Comparison of ENCODE assay signal across 21 cellular contexts in the genomic region with DNA sequence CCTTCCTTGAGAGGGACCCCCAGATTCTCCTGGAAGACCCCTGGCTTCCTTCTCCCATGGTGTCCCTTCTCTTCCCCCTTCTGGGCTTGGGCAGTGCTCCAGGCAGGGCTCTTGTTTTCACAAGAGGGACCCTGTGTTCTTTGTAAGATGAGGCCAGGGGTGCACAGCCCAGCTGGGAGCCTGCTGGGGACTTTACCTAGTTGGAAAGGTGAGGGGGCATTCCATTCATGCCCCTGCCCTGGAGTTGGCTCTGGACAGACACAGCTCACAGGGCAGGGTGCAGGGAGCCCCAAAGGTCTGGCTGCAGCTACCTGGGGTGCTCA. TPM values are rescaled to one million over a fixed set of nuclear protein-coding genes. Genes with fewer than 3 reads are reported as not detected.
DNase-seq lines count a peak whose midpoint lies in the region; ATAC-seq, FAIRE-seq and TF ChIP-seq lines count a peak whose summit lies in the region.
"Had no signal": no experiment of that assay in that cellular context is flagged by ENCODE, and none has a peak within 500 bp of the region (broad histone marks: within the 10 kb centered on the region; RNA-seq: fewer than 3 reads in every experiment).

No MANE protein-coding gene starts in this region.

- no peak for TF ChIP-seq CTCF in HEK293 (tag by site-specific recombination; IDR thresholded peaks at IDR 0.05)
- no peak for TF ChIP-seq CTCF in OCI-LY7 (conservative IDR thresholded peaks at IDR 0.05; ENCODE audit: low read length)
- no peak for TF ChIP-seq CTCF in osteoblast (IDR thresholded peaks at IDR 0.05; ENCODE audit: extremely low read depth, low read depth, low read length)

- H3K79me2 ChIP-seq in OCI-LY7 (ENCODE audit: insufficient read depth, low read depth, low read length) (no peaks in the 10 kb centered on the region), osteoblast (ENCODE audit: insufficient read depth, low read length) (no peaks in the 10 kb centered on the region)

- DNase-seq in OCI-LY7 (ENCODE audit: low spot score), result no peak
- DNase-seq in osteoblast (ENCODE audit: insufficient read length, low spot score, missing footprints), result no peak
- no peak for DNase-seq in urothelium cell line (ENCODE audit: low spot score)
- DNase-seq in effector memory CD4-positive, alpha-beta T cell, result no peak
- DNase-seq: BE2C; CD4-positive, CD25-positive, alpha-beta regulatory T cell; EL; GF-D8; NCI-H1417 treated with DMSO at 0.1 percent for 48 hours; NCI-H187; NCI-H446; NCI-H526; PC-3; SHP77 treated with DMSO at 0.1 percent for 48 hours; SW 1271 had no signal

- no peaks in the 10 kb centered on the region for H4K20me1 ChIP-seq in OCI-LY7 (ENCODE audit: insufficient read depth, low read length)
- H4K20me1 ChIP-seq in osteoblast (ENCODE audit: insufficient read depth, low read length), result no peaks in the 10 kb centered on the region

- H3K4me3 ChIP-seq in HEK293 (ENCODE audit: low read depth, low read length), result no peak overlapping the region
- no peak overlapping the region for H3K4me3 ChIP-seq in OCI-LY7 (ENCODE audit: low read depth, low read length, poor library complexity, severe bottlenecking)
- no peak overlapping the region for H3K4me3 ChIP-seq in osteoblast (ENCODE audit: insufficient read depth, low read length)
- no peak overlapping the region for H3K4me3 ChIP-seq in effector memory CD4-positive, alpha-beta T cell (ENCODE audit: insufficient read depth, low read depth, low read length, poor library complexity, severe bottlenecking)
- H3K4me3 ChIP-seq: A549, SK-N-MC had no signal

- intact Hi-C loops in OCI-LY7 (cut with micrococcal nuclease; ENCODE audit: unreplicated experiment), result no loop called here

- no peaks in the 10 kb centered on the region for H3K9me2 ChIP-seq in OCI-LY7 (ENCODE audit: insufficient read depth, low read length)

- H3K36me3 ChIP-seq in HEK293 (ENCODE audit: control insufficient read depth in 2 of 2, insufficient read depth in 1 of 2, low read length in 2 of 2) (no peaks in the 10 kb centered on the region), OCI-LY7 (ENCODE audit: insufficient read depth, low read length) (no peaks in the 10 kb centered on the region), osteoblast (ENCODE audit: insufficient read depth, low read length) (peaks cover 86% of the 10 kb centered on the region)
- H3K36me3 ChIP-seq in effector memory CD4-positive, alpha-beta T cell (ENCODE audit: control insufficient read depth, insufficient read depth, low read length), result no peaks in the 10 kb centered on the region
- H3K36me3 ChIP-seq: BE2C had no signal

- ATAC-seq in GM21619 (IDR thresholded peaks at IDR 0.05; ENCODE audit: unreplicated experiment) (no peak), GM21447 (IDR thresholded peaks at IDR 0.05; ENCODE audit: unreplicated experiment) (no peak)
- ATAC-seq: A549, PC-3 had no signal

- H3K27ac ChIP-seq in HEK293 (ENCODE audit: extremely low read depth, low read depth, low read length), result no peak overlapping the region
- peak overlapping the region; percentile 49 for H3K27ac ChIP-seq in OCI-LY7 (ENCODE audit: low read depth, low read length, poor library complexity, severe bottlenecking)
- H3K27ac ChIP-seq in osteoblast (ENCODE audit: low read depth, low read length), result peak overlapping the region; percentile 53
- H3K27ac ChIP-seq in effector memory CD4-positive, alpha-beta T cell (ENCODE audit: insufficient read depth, low read length, poor library complexity, severe bottlenecking), result no peak overlapping the region
- H3K27ac ChIP-seq: A549, HL-60, SK-N-MC had no signal

- CTCF ChIA-PET in HEK293 (lab: Yijun Ruan, JAX), result no interaction called here
- CTCF ChIA-PET in OCI-LY7 (lab: Charles Lee; ENCODE audit: unreplicated experiment), result interaction anchor here (0.6 to 0.9 kb wide), 4 partner anchors 27 to 189 kb away, joined by 3 to 11 read pairs (median 9); no protein-coding TSS in a partner anchor

- no TSS peak for BruUV-seq in OCI-LY7 (replicated peaks; lab: Mats Ljungman, UMichigan)

- no peaks in the 10 kb centered on the region for H3K9me3 ChIP-seq in HEK293 (ENCODE audit: control insufficient read depth, insufficient read depth, low read depth, low read length)
- H3K9me3 ChIP-seq in OCI-LY7 (ENCODE audit: low read length), result no peaks in the 10 kb centered on the region
- H3K9me3 ChIP-seq in osteoblast (ENCODE audit: low read depth, low read length), result no peaks in the 10 kb centered on the region
- H3K9me3 ChIP-seq in effector memory CD4-positive, alpha-beta T cell (ENCODE audit: control insufficient read depth, low read length), result no peaks in the 10 kb centered on the region
- H3K9me3 ChIP-seq: A549, BE2C had no signal

- POLR2A ChIA-PET in HEK293 (lab: Yijun Ruan, JAX), result no interaction called here
- POLR2A ChIA-PET in OCI-LY7 (lab: Charles Lee), result interaction anchor here (0.5 kb wide), 1 partner anchor 201 kb away, joined by 4 read pairs; no protein-coding TSS in a partner anchor

- H3K4me2 ChIP-seq in OCI-LY7 (ENCODE audit: low read length), result 0 out of 2 replicates have a peak overlapping the region, but pooled peaks have one; percentile 40
- no peak overlapping the region for H3K4me2 ChIP-seq in osteoblast (ENCODE audit: insufficient read depth, low read length)
- H3K4me2 ChIP-seq: A549 had no signal

- FAIRE-seq in urothelium cell line (lab: Jason Lieb, UNC), result peak; percentile 74
- FAIRE-seq: A549 had no signal

- H3K27me3 ChIP-seq in osteoblast (ENCODE audit: insufficient read depth, low read length), result no peaks in the 10 kb centered on the region
- H3K27me3 ChIP-seq in effector memory CD4-positive, alpha-beta T cell (replicated peaks; ENCODE audit: control insufficient read depth, insufficient read depth, low read length, poor library complexity, severe bottlenecking), result no peaks in the 10 kb centered on the region

- H3K4me1 ChIP-seq in HEK293 (ENCODE audit: control insufficient read depth, insufficient read depth, low read length) (no peaks in the 10 kb centered on the region), OCI-LY7 (ENCODE audit: insufficient read depth, low read length, poor library complexity, severe bottlenecking) (peaks cover 21% of the 10 kb centered on the region), osteoblast (ENCODE audit: insufficient read depth, low read length) (peaks cover 16% of the 10 kb centered on the region)
- H3K4me1 ChIP-seq in effector memory CD4-positive, alpha-beta T cell (ENCODE audit: control insufficient read depth, insufficient read depth, low read length, poor library complexity, severe bottlenecking), result no peaks in the 10 kb centered on the region
- H3K4me1 ChIP-seq: A549, BE2C had no signal

- H2AFZ ChIP-seq in OCI-LY7 (ENCODE audit: low read length) (no peak overlapping the region), osteoblast (ENCODE audit: low read length) (no peak overlapping the region)

TF ChIP-seq in HEK293, 187 proteins besides CTCF, POLR2A, EP300 and RAD21:
- TF ChIP-seq ZNF341 (tag by site-specific recombination; IDR thresholded peaks at IDR 0.05; ENCODE audit: low read depth), result 0 out of 2 replicates have a peak, but pooled peaks have one; percentile 28
- TF ChIP-seq ZNF48 (tag by site-specific recombination; IDR thresholded peaks at IDR 0.05), result no peak

RNA-seq across cellular contexts. Expression of a gene that starts 31.2 kb away (rescaled TPM):
- total RNA-seq in OCI-LY7 (2014; rRNA removed; shearing (Covaris generic)), result 19.6 and 38.4 TPM in 2 replicates
- total RNA-seq in OCI-LY7 (2022) (46.2 and 50.0 TPM in 2 replicates), osteoblast (8.7 and 18.6 TPM in 2 replicates)

RNA-seq across cellular contexts. Expression of a gene that starts 31.7 kb away (rescaled TPM):
- total RNA-seq in OCI-LY7 (2014; rRNA removed; shearing (Covaris generic)), result 52.4 and 80.8 TPM in 2 replicates
- total RNA-seq in OCI-LY7 (2022) (37.8 and 42.1 TPM in 2 replicates), osteoblast (266 and 291 TPM in 2 replicates)

Comparison
In these comparisons a context has a peak if more than half of its experiments do, and no peak if none do; other contexts are left out.
1. H3K27ac ChIP-seq: peak in OCI-LY7 (single experiment) and osteoblast (single experiment); none in HEK293 (single experiment) and effector memory CD4-positive, alpha-beta T cell (single experiment).